Comparison of ENCODE assay signal across 8 cellular contexts in genomic region chr1:111448918-111449702, GRCh38. TPM values are rescaled to one million over a fixed set of nuclear protein-coding genes. Genes with fewer than 3 reads are reported as not detected.
DNase-seq lines count a peak whose midpoint lies in the region; ATAC-seq and TF ChIP-seq lines count a peak whose summit lies in the region.

Gene ATP5PB (plus strand): TSS chr1:111449464. CDS start chr1:111449542, 78 bp downstream.
Gene WDR77 (minus strand): TSS chr1:111449256. CDS start chr1:111449169, 87 bp downstream.

- ATAC-seq in HG02623 (IDR thresholded peaks at IDR 0.05; ENCODE audit: unreplicated experiment), result peak; percentile 93

- peaks cover 79% of the 10 kb centered on the region for H3K4me1 Mint-ChIP-seq in activated naive CD8-positive, alpha-beta T cell (ENCODE audit: low read depth)

- H3K27ac ChIP-seq in temporal lobe (ENCODE audit: low read depth, low read length), result peak within 1 kb of the TSS; percentile 85

- CTCF ChIA-PET in GM10248 (lab: Yijun Ruan, JAX), result interaction anchor here (0.6 to 3.5 kb wide), 9 partner anchors 11 to 320 kb away, joined by 3 to 25 read pairs (median 3); no protein-coding TSS in a partner anchor

- peaks cover 24% of the 10 kb centered on the region for H3K36me3 Mint-ChIP-seq in activated naive CD8-positive, alpha-beta T cell

- H3K27me3 Mint-ChIP-seq in activated naive CD8-positive, alpha-beta T cell, result no peaks in the 10 kb centered on the region

- H3K9me3 Mint-ChIP-seq in activated naive CD8-positive, alpha-beta T cell (ENCODE audit: low read depth), result no peaks in the 10 kb centered on the region

- TF ChIP-seq CTCF in GM10248 (IDR thresholded peaks at IDR 0.05; ENCODE audit: control extremely low read depth, extremely low read depth, low read depth, missing control alignments), result no peak

- POLR2A ChIA-PET in GM10248 (lab: Yijun Ruan, JAX), result interaction anchor here (0.6 kb wide), 1 partner anchor 254 kb away, joined by 3 read pairs; no protein-coding TSS in a partner anchor

- H3K4me3 Mint-ChIP-seq in activated naive CD8-positive, alpha-beta T cell, result peak within 1 kb of the TSS; percentile 100

- H3K27ac Mint-ChIP-seq in activated naive CD8-positive, alpha-beta T cell, result peak within 1 kb of the TSS; percentile 99

- DNase-seq in GM10248 (ENCODE audit: extremely low spot score), result peak; percentile 98
- DNase-seq in NCI-H1105 (lab: John Stamatoyannopoulos, UW), result peak; percentile 100
- DNase-seq in SKM-1 treated with dmso at 0.1 percent for 144 hours (lab: John Stamatoyannopoulos, UW; ENCODE audit: unreplicated experiment), result peak; percentile 99
- DNase-seq in glomerular endothelial cell (ENCODE audit: extremely low read depth, low read depth, low spot score), result peak; percentile 99
- peak; percentile 93 for DNase-seq in occipital lobe (lab: John Stamatoyannopoulos, UW)

RNA-seq across cellular contexts. Expression of gene ATP5PB, which starts in this region (rescaled TPM):
- total RNA-seq in glomerular endothelial cell (166 and 223 TPM in 2 replicates), occipital lobe (170 TPM), temporal lobe (183 TPM)

RNA-seq across cellular contexts. Expression of gene WDR77, which starts in this region (rescaled TPM):
- total RNA-seq in glomerular endothelial cell (34.8 and 40.8 TPM in 2 replicates), occipital lobe (21.1 TPM), temporal lobe (15.0 TPM)

Comparison
In these comparisons a context has a peak if more than half of its experiments do, and no peak if none do; other contexts are left out.
1. Peak in every context shown above with its lines: DNase-seq, ATAC-seq and H3K27ac ChIP-seq.